ENCODE assay signal across 8 cellular contexts in genomic region chr21:45128613-45129226, GRCh38. TPM values are rescaled to one million over a fixed set of nuclear protein-coding genes. Genes with fewer than 3 reads are reported as not detected.
DNase-seq lines count a peak whose midpoint lies in the region; ATAC-seq and TF ChIP-seq lines count a peak whose summit lies in the region.

No MANE protein-coding gene starts in this region.

- H3K27ac Mint-ChIP-seq in activated T-helper 2 cell treated with anti-CD3 and anti-CD28 coated beads, Interferon-gamma antibody, Interleukin-2, Interleukin-4, amounts not matched to agents 10 μg/mL and 5 μg/mL and 100 μg/mL, durations not matched to agents 14 hours and 24 hours and 36 hours: no peak overlapping the region

- ATAC-seq in GM18909 (IDR thresholded peaks at IDR 0.05; ENCODE audit: poor library complexity, unreplicated experiment): no peak

- no peak for TF ChIP-seq EP300 in ovary (IDR thresholded peaks at IDR 0.05)

- H3K27me3 ChIP-seq in ovary (no peaks in the 10 kb centered on the region), thyroid gland (no peaks in the 10 kb centered on the region)

- H3K4me3 Mint-ChIP-seq in activated T-helper 2 cell treated with anti-CD3 and anti-CD28 coated beads, Interferon-gamma antibody, Interleukin-2, Interleukin-4, amounts not matched to agents 10 μg/mL and 5 μg/mL and 100 μg/mL, durations not matched to agents 14 hours and 24 hours and 36 hours (ENCODE audit: low read depth): no peak overlapping the region

- H3K9me3 ChIP-seq in ovary: no peaks in the 10 kb centered on the region
- H3K9me3 ChIP-seq in thyroid gland: no peaks in the 10 kb centered on the region

- H3K36me3 Mint-ChIP-seq in activated T-helper 2 cell treated with anti-CD3 and anti-CD28 coated beads, Interferon-gamma antibody, Interleukin-2, Interleukin-4, amounts not matched to agents 10 μg/mL and 5 μg/mL and 100 μg/mL, durations not matched to agents 14 hours and 24 hours and 36 hours (ENCODE audit: low read depth): peaks cover 7% of the 10 kb centered on the region

- no peak for TF ChIP-seq POLR2A in ovary (IDR thresholded peaks at IDR 0.05)
- no peak for TF ChIP-seq POLR2A in thyroid gland (IDR thresholded peaks at IDR 0.05)

- H3K36me3 ChIP-seq in ovary: no peaks in the 10 kb centered on the region
- H3K36me3 ChIP-seq in thyroid gland: no peaks in the 10 kb centered on the region

- CTCF ChIA-PET in RWPE1 (lab: Yijun Ruan, JAX): interaction anchor here (0.6 to 3.9 kb wide), 18 partner anchors 9 to 1328 kb away, joined by 3 to 46 read pairs (median 5); no protein-coding TSS in a partner anchor

- intact Hi-C loops in activated T-helper 2 cell treated with anti-CD3 and anti-CD28 coated beads, Interferon-gamma antibody, Interleukin-2, Interleukin-4, amounts not matched to agents 10 μg/mL and 5 μg/mL and 100 μg/mL, durations not matched to agents 14 hours and 24 hours and 36 hours (cut with micrococcal nuclease): loop anchor here (1.0 to 5.0 kb wide), 2 partner anchors 51 to 179 kb away; no protein-coding TSS in a partner anchor
- intact Hi-C loops in ovary (cut with DNase I) (loop anchor here in 2 of 4 donors (5.0 to 10.0 kb wide), 2 partner anchors 36 to 54 kb away; partner anchors contain the start of gene ADARB1 (in 1 of the 2)), thyroid gland (cut with DNase I) (loop anchor here (5.0 kb wide), 1 partner anchor 176 kb away; no protein-coding TSS in a partner anchor)

- 63 to 75% (median 65%) methylated on average over 10 of the region's 10 CpGs for WGBS in ovary, 3 donors
- WGBS in thyroid gland, 2 donors: 59 to 62% methylated on average over 10 of the region's 10 CpGs

- H3K27ac ChIP-seq in RWPE1 (peak overlapping the region; percentile 96), ovary (no peak overlapping the region), thyroid gland (no peak overlapping the region)

- H3K4me1 ChIP-seq in ovary (ENCODE audit: insufficient read depth) (peaks cover 15% of the 10 kb centered on the region), thyroid gland (peaks cover 0 to 20% of the 10 kb centered on the region in 2 donors)

- H3K27me3 Mint-ChIP-seq in activated T-helper 2 cell treated with anti-CD3 and anti-CD28 coated beads, Interferon-gamma antibody, Interleukin-2, Interleukin-4, amounts not matched to agents 10 μg/mL and 5 μg/mL and 100 μg/mL, durations not matched to agents 14 hours and 24 hours and 36 hours (ENCODE audit: low read depth): no peaks in the 10 kb centered on the region

- DNase-seq in Caki2 (ENCODE audit: low read depth): peak; percentile 69
- peak; percentile 50 for DNase-seq in HuH-7 (ENCODE audit: low spot score)
- DNase-seq in RWPE1 (ENCODE audit: low spot score): peak; percentile 57
- peak; percentile 55 for DNase-seq in activated T-helper 2 cell treated with anti-CD3 and anti-CD28 coated beads, Interferon-gamma antibody, Interleukin-2, Interleukin-4, amounts not matched to agents 10 μg/mL and 5 μg/mL and 100 μg/mL, durations not matched to agents 14 hours and 24 hours and 36 hours (ENCODE audit: low spot score)
- peak; percentile 70 to 88 for DNase-seq in foreskin fibroblast
- peak in 2 of 5 donors; percentile 55 to 64 for DNase-seq in ovary
- peak; percentile 72 to 79 for DNase-seq in thyroid gland

- no peaks in the 10 kb centered on the region for H3K9me3 Mint-ChIP-seq in activated T-helper 2 cell treated with anti-CD3 and anti-CD28 coated beads, Interferon-gamma antibody, Interleukin-2, Interleukin-4, amounts not matched to agents 10 μg/mL and 5 μg/mL and 100 μg/mL, durations not matched to agents 14 hours and 24 hours and 36 hours

- TF ChIP-seq CTCF in RWPE1 (conservative IDR thresholded peaks at IDR 0.05; ENCODE audit: low read depth): peak; percentile 93
- peak; percentile 79 for TF ChIP-seq CTCF in foreskin fibroblast (IDR thresholded peaks at IDR 0.05; ENCODE audit: low read depth, low read length)
- peak in 2 of 3 donors; percentile 33 to 38 for TF ChIP-seq CTCF in ovary (IDR thresholded peaks at IDR 0.05)
- TF ChIP-seq CTCF in thyroid gland (IDR thresholded peaks at IDR 0.05): peak; percentile 58 to 93 (median 81)

- H3K4me1 Mint-ChIP-seq in activated T-helper 2 cell treated with anti-CD3 and anti-CD28 coated beads, Interferon-gamma antibody, Interleukin-2, Interleukin-4, amounts not matched to agents 10 μg/mL and 5 μg/mL and 100 μg/mL, durations not matched to agents 14 hours and 24 hours and 36 hours (ENCODE audit: low read depth): peaks cover 14% of the 10 kb centered on the region

- H3K4me3 ChIP-seq in foreskin fibroblast (ENCODE audit: low read depth in 1 of 2, low read length in 2 of 2) (no peak overlapping the region), ovary (no peak overlapping the region), thyroid gland (replicated peaks in 1 of 3) (no peak overlapping the region)

- in situ Hi-C loops in Caki2 (cut with HindIII; ENCODE audit: low pct_unique_long_range_greater_than_20kb, low sequenced_read_pairs): loop anchor here (25.0 kb wide), 2 partner anchors 316 to 641 kb away; partner anchors contain the start of genes SUMO3 and UBE2G2

- POLR2A ChIA-PET in RWPE1 (lab: Yijun Ruan, JAX; ENCODE audit: low non-redundant PET): interaction anchor here (0.6 kb wide), 1 partner anchor 148 kb away, joined by 3 read pairs; no protein-coding TSS in a partner anchor

RNA-seq across cellular contexts. Expression of gene ADARB1, which starts 54.3 kb away (rescaled TPM):
- 1.7 and 5.0 TPM in 2 replicates for total RNA-seq in Caki2 (2014; rRNA removed; shearing (Covaris generic); ENCODE audit: low replicate concordance)
- 25.8 and 29.5 TPM in 2 replicates for total RNA-seq in activated T-helper 2 cell treated with anti-CD3 and anti-CD28 coated beads, Interferon-gamma antibody, Interleukin-2, Interleukin-4, amounts not matched to agents 10 μg/mL and 5 μg/mL and 100 μg/mL, durations not matched to agents 14 hours and 24 hours and 36 hours
- total RNA-seq in ovary: 10 to 100 TPM in 5 of 7 donors, 1 to 10 TPM in 2; 6.4 to 23.7 (median 16.3) TPM
- 10 to 100 TPM in 1 of 2 donors, 1 to 10 TPM in 1; 6.0 to 22.3 TPM for polyA plus RNA-seq in ovary
- 10 to 100 TPM in 2 of 4 donors, 1 to 10 TPM in 2; 5.0 to 20.2 (median 10.1) TPM for total RNA-seq in thyroid gland

Comparison
In these comparisons a context has a peak if more than half of its experiments do, and no peak if none do; other contexts are left out.
1. CTCF ChIP-seq: peak in every context shown above with its lines; median percentile 93 in RWPE1; 81 in thyroid gland; 79 in foreskin fibroblast; 36 in ovary.